ENCODE assay signal across 1 cellular context in the genomic region with DNA sequence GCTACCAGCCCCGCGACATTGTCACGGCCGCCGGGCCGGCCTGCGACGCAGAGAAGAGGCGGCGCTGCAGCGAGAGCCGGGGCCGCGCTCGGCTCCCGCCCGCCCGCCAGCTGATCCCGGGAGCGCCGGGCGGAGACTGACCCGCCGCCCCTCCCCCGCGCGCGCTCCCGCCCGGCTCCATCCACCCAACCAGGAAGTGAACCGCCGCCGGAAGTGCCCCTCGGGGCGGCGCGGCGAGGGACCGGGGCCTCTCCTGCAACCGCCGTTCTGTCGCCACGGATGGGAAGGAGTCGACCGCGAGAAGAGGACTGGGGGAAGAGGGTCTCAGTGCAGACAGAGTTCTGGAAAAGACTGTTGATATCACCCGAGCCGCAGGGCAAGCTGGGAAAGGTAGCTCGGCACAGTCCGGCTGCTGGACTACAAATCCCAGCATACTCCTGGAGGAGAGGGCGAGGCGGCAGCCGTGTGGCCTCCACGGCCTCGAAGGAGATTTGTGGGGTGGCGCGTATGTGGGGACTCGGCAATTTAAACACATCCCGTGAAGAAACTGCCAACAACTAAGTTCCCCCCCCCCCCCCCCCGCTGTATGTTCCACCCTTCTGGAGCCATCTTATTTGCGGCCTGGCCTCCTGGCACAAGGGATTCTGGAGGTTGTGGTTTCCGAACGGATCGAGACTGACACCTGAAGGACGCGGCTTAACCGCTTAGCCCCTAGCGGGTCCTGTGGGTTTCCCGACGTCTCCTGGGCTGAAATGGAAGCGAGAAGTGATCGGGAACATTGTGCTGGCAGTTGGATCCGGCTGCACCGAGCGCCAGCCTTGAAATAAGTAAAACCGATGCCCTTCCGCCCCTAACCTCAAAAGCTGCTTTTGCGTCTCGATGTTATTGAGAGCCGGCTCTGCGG.
A peak's percentile ranks its signal among the peaks of the same experiment; 100 is the strongest.
TF ChIP-seq lines count a peak whose summit lies in the region.

A gene (minus strand): TSS at position 138 of the 904 bp plus-strand sequence. CDS start 699 bp downstream, outside the sequence.

TF ChIP-seq in HEK293, 187 proteins besides CTCF, POLR2A, EP300 and RAD21 (continued from another document and continues in another):
- TF ChIP-seq, protein P1, sequence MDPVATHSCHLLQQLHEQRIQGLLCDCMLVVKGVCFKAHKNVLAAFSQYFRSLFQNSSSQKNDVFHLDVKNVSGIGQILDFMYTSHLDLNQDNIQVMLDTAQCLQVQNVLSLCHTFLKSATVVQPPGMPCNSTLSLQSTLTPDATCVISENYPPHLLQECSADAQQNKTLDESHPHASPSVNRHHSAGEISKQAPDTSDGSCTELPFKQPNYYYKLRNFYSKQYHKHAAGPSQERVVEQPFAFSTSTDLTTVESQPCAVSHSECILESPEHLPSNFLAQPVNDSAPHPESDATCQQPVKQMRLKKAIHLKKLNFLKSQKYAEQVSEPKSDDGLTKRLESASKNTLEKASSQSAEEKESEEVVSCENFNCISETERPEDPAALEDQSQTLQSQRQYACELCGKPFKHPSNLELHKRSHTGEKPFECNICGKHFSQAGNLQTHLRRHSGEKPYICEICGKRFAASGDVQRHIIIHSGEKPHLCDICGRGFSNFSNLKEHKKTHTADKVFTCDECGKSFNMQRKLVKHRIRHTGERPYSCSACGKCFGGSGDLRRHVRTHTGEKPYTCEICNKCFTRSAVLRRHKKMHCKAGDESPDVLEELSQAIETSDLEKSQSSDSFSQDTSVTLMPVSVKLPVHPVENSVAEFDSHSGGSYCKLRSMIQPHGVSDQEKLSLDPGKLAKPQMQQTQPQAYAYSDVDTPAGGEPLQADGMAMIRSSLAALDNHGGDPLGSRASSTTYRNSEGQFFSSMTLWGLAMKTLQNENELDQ (tag by site-specific recombination; IDR thresholded peaks at IDR 0.05; ENCODE audit: low read depth) = no peak
- no peak for TF ChIP-seq OSR2 (tag by site-specific recombination; IDR thresholded peaks at IDR 0.05)
- TF ChIP-seq ZNF621 (tag by site-specific recombination; IDR thresholded peaks at IDR 0.05) = no peak
- TF ChIP-seq REPIN1 (tag by site-specific recombination; IDR thresholded peaks at IDR 0.05; ENCODE audit: low read depth) = no peak
- no peak for TF ChIP-seq ZNF214 (tag by site-specific recombination; IDR thresholded peaks at IDR 0.05; ENCODE audit: borderline replicate concordance)
- no peak for TF ChIP-seq ZSCAN23 (tag by site-specific recombination; IDR thresholded peaks at IDR 0.05)
- TF ChIP-seq ZNF76 (tag by site-specific recombination; IDR thresholded peaks at IDR 0.05; ENCODE audit: borderline replicate concordance, low read depth) = peak; percentile 98
- TF ChIP-seq YY2 (tag by site-specific recombination; IDR thresholded peaks at IDR 0.05) = 0 out of 2 replicates have a peak, but pooled peaks have one; percentile 21
- TF ChIP-seq ZNF664 (tag by site-specific recombination; IDR thresholded peaks at IDR 0.05) = no peak
- no peak for TF ChIP-seq ZNF571 (tag by site-specific recombination; IDR thresholded peaks at IDR 0.05)
- TF ChIP-seq ZFP69B (tag by site-specific recombination; IDR thresholded peaks at IDR 0.05) = no peak
- TF ChIP-seq KLF9 (tag by site-specific recombination; IDR thresholded peaks at IDR 0.05; ENCODE audit: low read depth) = no peak
- TF ChIP-seq ZNF785 (tag by site-specific recombination; IDR thresholded peaks at IDR 0.05) = no peak
- TF ChIP-seq TCF7L2 (IDR thresholded peaks at IDR 0.05; ENCODE audit: borderline replicate concordance, low read depth, low read length) = no peak
- TF ChIP-seq KLF7 (tag by site-specific recombination; IDR thresholded peaks at IDR 0.05; ENCODE audit: borderline replicate concordance) = no peak
- no peak for TF ChIP-seq ZNF544 (tag by site-specific recombination; IDR thresholded peaks at IDR 0.05)
- TF ChIP-seq ZBTB1 (tag by site-specific recombination; IDR thresholded peaks at IDR 0.05) = no peak
- TF ChIP-seq ZNF274 (IDR thresholded peaks at IDR 0.05; ENCODE audit: low read length) = no peak
- TF ChIP-seq ZNF274 (tag by site-specific recombination; IDR thresholded peaks at IDR 0.05; ENCODE audit: borderline replicate concordance) = no peak
- no peak for TF ChIP-seq MYNN (tag by site-specific recombination; IDR thresholded peaks at IDR 0.05; ENCODE audit: borderline replicate concordance)
- TF ChIP-seq, protein P2, sequence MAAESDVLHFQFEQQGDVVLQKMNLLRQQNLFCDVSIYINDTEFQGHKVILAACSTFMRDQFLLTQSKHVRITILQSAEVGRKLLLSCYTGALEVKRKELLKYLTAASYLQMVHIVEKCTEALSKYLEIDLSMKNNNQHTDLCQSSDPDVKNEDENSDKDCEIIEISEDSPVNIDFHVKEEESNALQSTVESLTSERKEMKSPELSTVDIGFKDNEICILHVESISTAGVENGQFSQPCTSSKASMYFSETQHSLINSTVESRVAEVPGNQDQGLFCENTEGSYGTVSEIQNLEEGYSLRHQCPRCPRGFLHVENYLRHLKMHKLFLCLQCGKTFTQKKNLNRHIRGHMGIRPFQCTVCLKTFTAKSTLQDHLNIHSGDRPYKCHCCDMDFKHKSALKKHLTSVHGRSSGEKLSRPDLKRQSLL (tag by site-specific recombination; IDR thresholded peaks at IDR 0.05) = peak; percentile 63
- peak; percentile 85 for TF ChIP-seq KLF8 (tag by site-specific recombination; IDR thresholded peaks at IDR 0.05)
- TF ChIP-seq ZNF311 (tag by site-specific recombination; IDR thresholded peaks at IDR 0.05; ENCODE audit: borderline replicate concordance) = no peak
- TF ChIP-seq ZNF585B (tag by site-specific recombination; IDR thresholded peaks at IDR 0.05) = no peak
- no peak for TF ChIP-seq PRDM1 (tag by site-specific recombination; IDR thresholded peaks at IDR 0.05)
- no peak for TF ChIP-seq ZNF112 (tag by site-specific recombination; IDR thresholded peaks at IDR 0.05)
- TF ChIP-seq, protein P3, sequence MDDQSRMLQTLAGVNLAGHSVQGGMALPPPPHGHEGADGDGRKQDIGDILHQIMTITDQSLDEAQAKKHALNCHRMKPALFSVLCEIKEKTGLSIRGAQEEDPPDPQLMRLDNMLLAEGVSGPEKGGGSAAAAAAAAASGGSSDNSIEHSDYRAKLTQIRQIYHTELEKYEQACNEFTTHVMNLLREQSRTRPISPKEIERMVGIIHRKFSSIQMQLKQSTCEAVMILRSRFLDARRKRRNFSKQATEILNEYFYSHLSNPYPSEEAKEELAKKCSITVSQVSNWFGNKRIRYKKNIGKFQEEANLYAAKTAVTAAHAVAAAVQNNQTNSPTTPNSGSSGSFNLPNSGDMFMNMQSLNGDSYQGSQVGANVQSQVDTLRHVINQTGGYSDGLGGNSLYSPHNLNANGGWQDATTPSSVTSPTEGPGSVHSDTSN (CRISPR knock-in tag; IDR thresholded peaks at IDR 0.05) = 0 out of 2 replicates have a peak, but pooled peaks have one; percentile 35
- TF ChIP-seq ZNF404 (tag by site-specific recombination; IDR thresholded peaks at IDR 0.05) = no peak
- TF ChIP-seq SALL2 (tag by site-specific recombination; IDR thresholded peaks at IDR 0.05; ENCODE audit: borderline replicate concordance) = no peak
- no peak for TF ChIP-seq KLF10 (tag by site-specific recombination; IDR thresholded peaks at IDR 0.05)
- TF ChIP-seq ZNF391 (tag by site-specific recombination; IDR thresholded peaks at IDR 0.05; ENCODE audit: borderline replicate concordance, low read depth) = no peak
- peak; percentile 67 for TF ChIP-seq ZEB2 (tag by site-specific recombination; IDR thresholded peaks at IDR 0.05)
- no peak for TF ChIP-seq ZSCAN16 (tag by site-specific recombination; IDR thresholded peaks at IDR 0.05)
- no peak for TF ChIP-seq ZNF211 (tag by site-specific recombination; IDR thresholded peaks at IDR 0.05; ENCODE audit: low read depth)
- TF ChIP-seq ZNF23 (tag by site-specific recombination; IDR thresholded peaks at IDR 0.05; ENCODE audit: borderline replicate concordance) = no peak
- no peak for TF ChIP-seq ZNF426 (tag by site-specific recombination; IDR thresholded peaks at IDR 0.05)
- TF ChIP-seq ZNF19 (tag by site-specific recombination; IDR thresholded peaks at IDR 0.05; ENCODE audit: low read depth) = no peak
- no peak; the same call in 1 of the 2 replicates for TF ChIP-seq YY1 (tag by site-specific recombination; IDR thresholded peaks at IDR 0.05)
- no peak for TF ChIP-seq MZF1 (tag by site-specific recombination; IDR thresholded peaks at IDR 0.05; ENCODE audit: borderline replicate concordance)
- TF ChIP-seq ZNF658 (tag by site-specific recombination; IDR thresholded peaks at IDR 0.05) = no peak
- TF ChIP-seq, protein P4, sequence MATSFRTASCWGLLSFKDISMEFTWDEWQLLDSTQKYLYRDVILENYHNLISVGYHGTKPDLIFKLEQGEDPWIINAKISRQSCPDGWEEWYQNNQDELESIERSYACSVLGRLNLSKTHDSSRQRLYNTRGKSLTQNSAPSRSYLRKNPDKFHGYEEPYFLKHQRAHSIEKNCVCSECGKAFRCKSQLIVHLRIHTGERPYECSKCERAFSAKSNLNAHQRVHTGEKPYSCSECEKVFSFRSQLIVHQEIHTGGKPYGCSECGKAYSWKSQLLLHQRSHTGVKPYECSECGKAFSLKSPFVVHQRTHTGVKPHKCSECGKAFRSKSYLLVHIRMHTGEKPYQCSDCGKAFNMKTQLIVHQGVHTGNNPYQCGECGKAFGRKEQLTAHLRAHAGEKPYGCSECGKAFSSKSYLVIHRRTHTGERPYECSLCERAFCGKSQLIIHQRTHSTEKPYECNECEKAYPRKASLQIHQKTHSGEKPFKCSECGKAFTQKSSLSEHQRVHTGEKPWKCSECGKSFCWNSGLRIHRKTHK (tag by site-specific recombination; IDR thresholded peaks at IDR 0.05) = no peak
- TF ChIP-seq SP7 (tag by site-specific recombination; IDR thresholded peaks at IDR 0.05) = peak; percentile 37; the same call in 1 of the 2 replicates
- peak; percentile 88 for TF ChIP-seq GLIS2 (tag by site-specific recombination; IDR thresholded peaks at IDR 0.05)
- no peak for TF ChIP-seq ZBTB8A (tag by site-specific recombination; IDR thresholded peaks at IDR 0.05)
- TF ChIP-seq, protein P5, sequence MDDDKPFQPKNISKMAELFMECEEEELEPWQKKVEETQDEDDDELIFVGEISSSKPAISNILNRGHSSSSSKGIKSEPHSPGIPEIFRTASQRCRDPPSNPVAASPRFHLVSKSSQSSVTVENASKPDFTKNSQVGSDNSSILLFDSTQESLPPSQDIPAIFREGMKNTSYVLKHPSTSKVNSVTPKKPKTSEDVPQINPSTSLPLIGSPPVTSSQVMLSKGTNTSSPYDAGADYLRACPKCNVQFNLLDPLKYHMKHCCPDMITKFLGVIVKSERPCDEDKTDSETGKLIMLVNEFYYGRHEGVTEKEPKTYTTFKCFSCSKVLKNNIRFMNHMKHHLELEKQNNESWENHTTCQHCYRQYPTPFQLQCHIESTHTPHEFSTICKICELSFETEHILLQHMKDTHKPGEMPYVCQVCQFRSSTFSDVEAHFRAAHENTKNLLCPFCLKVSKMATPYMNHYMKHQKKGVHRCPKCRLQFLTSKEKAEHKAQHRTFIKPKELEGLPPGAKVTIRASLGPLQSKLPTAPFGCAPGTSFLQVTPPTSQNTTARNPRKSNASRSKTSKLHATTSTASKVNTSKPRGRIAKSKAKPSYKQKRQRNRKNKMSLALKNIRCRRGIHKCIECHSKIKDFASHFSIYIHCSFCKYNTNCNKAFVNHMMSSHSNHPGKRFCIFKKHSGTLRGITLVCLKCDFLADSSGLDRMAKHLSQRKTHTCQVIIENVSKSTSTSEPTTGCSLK (tag by site-specific recombination; IDR thresholded peaks at IDR 0.05) = no peak
- TF ChIP-seq, protein P6, sequence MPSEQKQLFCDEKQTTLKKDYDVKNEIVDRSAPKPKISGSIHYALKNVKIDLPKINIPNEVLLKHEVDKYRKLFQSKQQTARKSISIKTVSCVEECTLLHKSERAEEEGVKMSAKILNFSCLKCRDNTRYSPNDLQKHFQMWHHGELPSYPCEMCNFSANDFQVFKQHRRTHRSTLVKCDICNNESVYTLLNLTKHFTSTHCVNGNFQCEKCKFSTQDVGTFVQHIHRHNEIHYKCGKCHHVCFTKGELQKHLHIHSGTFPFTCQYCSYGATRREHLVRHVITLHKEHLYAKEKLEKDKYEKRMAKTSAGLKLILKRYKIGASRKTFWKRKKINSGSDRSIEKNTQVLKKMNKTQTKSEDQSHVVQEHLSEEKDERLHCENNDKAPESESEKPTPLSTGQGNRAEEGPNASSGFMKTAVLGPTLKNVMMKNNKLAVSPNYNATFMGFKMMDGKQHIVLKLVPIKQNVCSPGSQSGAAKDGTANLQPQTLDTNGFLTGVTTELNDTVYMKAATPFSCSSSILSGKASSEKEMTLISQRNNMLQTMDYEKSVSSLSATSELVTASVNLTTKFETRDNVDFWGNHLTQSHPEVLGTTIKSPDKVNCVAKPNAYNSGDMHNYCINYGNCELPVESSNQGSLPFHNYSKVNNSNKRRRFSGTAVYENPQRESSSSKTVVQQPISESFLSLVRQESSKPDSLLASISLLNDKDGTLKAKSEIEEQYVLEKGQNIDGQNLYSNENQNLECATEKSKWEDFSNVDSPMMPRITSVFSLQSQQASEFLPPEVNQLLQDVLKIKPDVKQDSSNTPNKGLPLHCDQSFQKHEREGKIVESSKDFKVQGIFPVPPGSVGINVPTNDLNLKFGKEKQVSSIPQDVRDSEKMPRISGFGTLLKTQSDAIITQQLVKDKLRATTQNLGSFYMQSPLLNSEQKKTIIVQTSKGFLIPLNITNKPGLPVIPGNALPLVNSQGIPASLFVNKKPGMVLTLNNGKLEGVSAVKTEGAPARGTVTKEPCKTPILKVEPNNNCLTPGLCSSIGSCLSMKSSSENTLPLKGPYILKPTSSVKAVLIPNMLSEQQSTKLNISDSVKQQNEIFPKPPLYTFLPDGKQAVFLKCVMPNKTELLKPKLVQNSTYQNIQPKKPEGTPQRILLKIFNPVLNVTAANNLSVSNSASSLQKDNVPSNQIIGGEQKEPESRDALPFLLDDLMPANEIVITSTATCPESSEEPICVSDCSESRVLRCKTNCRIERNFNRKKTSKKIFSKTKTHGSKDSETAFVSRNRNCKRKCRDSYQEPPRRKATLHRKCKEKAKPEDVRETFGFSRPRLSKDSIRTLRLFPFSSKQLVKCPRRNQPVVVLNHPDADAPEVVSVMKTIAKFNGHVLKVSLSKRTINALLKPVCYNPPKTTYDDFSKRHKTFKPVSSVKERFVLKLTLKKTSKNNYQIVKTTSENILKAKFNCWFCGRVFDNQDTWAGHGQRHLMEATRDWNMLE (tag by site-specific recombination; conservative IDR thresholded peaks at IDR 0.05; ENCODE audit: low read depth) = peak; percentile 69
- no peak for TF ChIP-seq BCL11A (tag by site-specific recombination; IDR thresholded peaks at IDR 0.05; ENCODE audit: low read depth)
- no peak for TF ChIP-seq ZNF157 (tag by site-specific recombination; IDR thresholded peaks at IDR 0.05)
- TF ChIP-seq ZNF843 (tag by site-specific recombination; IDR thresholded peaks at IDR 0.05) = no peak
- TF ChIP-seq, protein P7, sequence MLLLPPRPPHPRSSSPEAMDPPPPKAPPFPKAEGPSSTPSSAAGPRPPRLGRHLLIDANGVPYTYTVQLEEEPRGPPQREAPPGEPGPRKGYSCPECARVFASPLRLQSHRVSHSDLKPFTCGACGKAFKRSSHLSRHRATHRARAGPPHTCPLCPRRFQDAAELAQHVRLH (tag by site-specific recombination; IDR thresholded peaks at IDR 0.05) = 0 out of 2 replicates have a peak, but pooled peaks have one; percentile 69
